10 cellular contexts compared by ENCODE assay signal in genomic region chr2:34480366-34480765, GRCh38.
"Had no signal": no experiment of that assay in that cellular context is flagged by ENCODE, and none has a peak within 500 bp of the region (broad histone marks: within the 10 kb centered on the region; RNA-seq: fewer than 3 reads in every experiment).

No MANE protein-coding gene starts in this region.

- H3K9me3 Mint-ChIP-seq: GM23338, H9 had no signal

- ATAC-seq: GM23338, HCT116 had no signal

- H3K4me2 ChIP-seq: GM23338 had no signal

- H3K4me1 ChIP-seq: HAP-1 had no signal

- H3K36me3 ChIP-seq: HAP-1 had no signal

- DNase-seq: GM23248, H7, H9, HCEC 1CT, HFFc6 had no signal

- H2AFZ ChIP-seq: GM23248, GM23338 had no signal

- H3K9me3 ChIP-seq: HAP-1 had no signal

- H3K9ac ChIP-seq: GM23248 had no signal

- FAIRE-seq: H1, H54 had no signal

- H3K27ac ChIP-seq: GM23248 had no signal

- H3K27ac Mint-ChIP-seq: GM23338, H9, HFFc6 had no signal

- H3K4me3 ChIP-seq: GM23248, GM23338, HAP-1 had no signal

- H3K4me1 Mint-ChIP-seq: GM23338, H9 had no signal

- H3K4me3 Mint-ChIP-seq: GM23338, H9, HFFc6 had no signal
